32 cellular contexts compared by ENCODE assay signal in genomic region chr4:154959756-154960155, GRCh38.
"Had no signal": no experiment of that assay in that cellular context is flagged by ENCODE, and none has a peak within 500 bp of the region (broad histone marks: within the 10 kb centered on the region; RNA-seq: fewer than 3 reads in every experiment).

No MANE protein-coding gene starts in this region.

- H3K4me2 ChIP-seq: KMS-11 had no signal

- H3K27ac ChIP-seq: KMS-11 had no signal

- H3K36me3 ChIP-seq: MG63 had no signal

- H3K27me3 ChIP-seq: MG63 had no signal

- H3K9ac ChIP-seq: KMS-11 had no signal

- H3K4me3 ChIP-seq: MG63 had no signal

- DNase-seq: Karpas-422, Kasumi-1, KG1, MG63, MM.1S, MV-4-11, NCI-H1048, NCI-H1092, NCI-H1092 treated with DMSO at 0.1 percent for 48 hours, NCI-H1105, NCI-H1417, NCI-H1417 treated with DMSO at 0.1 percent for 48 hours, NCI-H1436, NCI-H1436 treated with DMSO at 0.1 percent for 48 hours, NCI-H146, NCI-H1694, NCI-H1694 treated with DMSO at 0.1 percent for 48 hours, NCI-H187, NCI-H187 treated with DMSO at 0.1 percent for 48 hours, NCI-H1930, NCI-H2029, NCI-H2029 treated with DMSO at 0.1 percent for 48 hours, NCI-H2081, NCI-H2081 treated with DMSO at 0.1 percent for 48 hours, NCI-H2107, NCI-H2171, NCI-H2171 treated with DMSO at 0.1 percent for 48 hours, NCI-H2227 treated with DMSO at 0.1 percent for 48 hours, NCI-H226, NCI-H345, NCI-H446 treated with DMSO at 0.1 percent for 48 hours had no signal

- H3K9me3 ChIP-seq: MG63 had no signal
